In the genomic region with DNA sequence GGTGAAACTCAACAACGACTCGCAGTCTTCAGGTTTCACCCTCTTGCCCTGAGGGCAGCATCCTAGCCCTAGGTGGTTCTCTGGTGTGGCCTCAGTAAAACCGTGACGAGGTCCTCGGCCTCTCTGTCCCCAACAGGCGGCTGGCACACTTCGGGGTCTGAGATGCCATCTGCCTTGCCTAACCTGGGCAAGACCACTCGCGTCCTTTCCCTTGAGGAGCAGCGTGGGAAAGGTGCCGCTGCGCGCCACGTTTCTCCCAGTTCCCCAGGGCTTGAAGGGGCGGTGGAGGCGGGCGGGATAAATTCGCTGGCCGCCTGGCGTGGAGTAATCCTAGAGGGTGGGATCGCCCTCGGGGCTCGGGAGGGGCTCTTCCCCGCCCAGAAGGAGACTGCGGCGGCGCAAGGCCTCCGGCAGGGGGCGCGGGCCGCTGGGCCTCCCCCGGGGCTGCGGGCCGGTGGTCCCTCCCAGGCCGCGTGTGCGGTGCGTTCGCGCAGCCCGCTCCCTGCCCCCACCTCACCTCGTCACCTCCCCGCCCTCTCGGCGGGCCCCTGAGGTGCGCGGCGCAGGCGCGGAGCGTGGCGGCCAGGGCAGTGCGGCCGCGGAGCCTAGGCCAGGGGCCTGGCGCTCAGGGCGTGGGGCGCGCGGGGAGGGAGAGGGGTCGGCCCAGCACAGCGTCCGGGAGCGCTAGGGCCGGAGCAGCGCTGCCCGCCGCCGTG, we compare ENCODE assay signal across 1 cellular context.
TF ChIP-seq lines count a peak whose summit lies in the region.

A gene with protein sequence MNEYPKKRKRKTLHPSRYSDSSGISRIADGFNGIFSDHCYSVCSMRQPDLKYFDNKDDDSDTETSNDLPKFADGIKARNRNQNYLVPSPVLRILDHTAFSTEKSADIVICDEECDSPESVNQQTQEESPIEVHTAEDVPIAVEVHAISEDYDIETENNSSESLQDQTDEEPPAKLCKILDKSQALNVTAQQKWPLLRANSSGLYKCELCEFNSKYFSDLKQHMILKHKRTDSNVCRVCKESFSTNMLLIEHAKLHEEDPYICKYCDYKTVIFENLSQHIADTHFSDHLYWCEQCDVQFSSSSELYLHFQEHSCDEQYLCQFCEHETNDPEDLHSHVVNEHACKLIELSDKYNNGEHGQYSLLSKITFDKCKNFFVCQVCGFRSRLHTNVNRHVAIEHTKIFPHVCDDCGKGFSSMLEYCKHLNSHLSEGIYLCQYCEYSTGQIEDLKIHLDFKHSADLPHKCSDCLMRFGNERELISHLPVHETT (plus strand): TSS at position 551 of the 716 bp plus-strand sequence. CDS start 5,263 bp downstream, outside the sequence.

TF ChIP-seq in HepG2, 621 proteins besides CTCF, POLR2A, EP300 and RAD21 (continued from another document and continues in another):
- TF ChIP-seq ZNF75D (CRISPR knock-in tag; IDR thresholded peaks at IDR 0.05; ENCODE audit: borderline replicate concordance) (no peak), MEF2D (CRISPR knock-in tag; IDR thresholded peaks at IDR 0.05) (no peak), TOPORS (CRISPR knock-in tag; IDR thresholded peaks at IDR 0.05) (peak; percentile 70), PAX8 (CRISPR knock-in tag; IDR thresholded peaks at IDR 0.05; ENCODE audit: borderline replicate concordance) (no peak), IKZF5 (CRISPR knock-in tag; IDR thresholded peaks at IDR 0.05) (no peak), ZUFSP (CRISPR knock-in tag; IDR thresholded peaks at IDR 0.05; ENCODE audit: borderline replicate concordance) (no peak), ZNF33B (CRISPR knock-in tag; IDR thresholded peaks at IDR 0.05) (no peak), ZBTB1 (CRISPR knock-in tag; IDR thresholded peaks at IDR 0.05; ENCODE audit: borderline replicate concordance) (no peak; the same call in 1 of the 2 replicates), NCOA5 (CRISPR knock-in tag; IDR thresholded peaks at IDR 0.05) (no peak), THRA (CRISPR knock-in tag; IDR thresholded peaks at IDR 0.05; ENCODE audit: borderline replicate concordance) (0 out of 2 replicates have a peak, but pooled peaks have one; percentile 13), PHF8 (CRISPR knock-in tag; IDR thresholded peaks at IDR 0.05) (peak; percentile 9; the same call in 1 of the 2 replicates), ZNF180 (CRISPR knock-in tag; IDR thresholded peaks at IDR 0.05; ENCODE audit: borderline replicate concordance, low read depth) (no peak), HNF4G (IDR thresholded peaks at IDR 0.05; ENCODE audit: borderline replicate concordance, low read depth, low read length) (no peak; the same call in 1 of the 2 replicates), HNF4G (CRISPR knock-in tag; IDR thresholded peaks at IDR 0.05; ENCODE audit: borderline replicate concordance, low read depth) (no peak), CBX1 (IDR thresholded peaks at IDR 0.05; ENCODE audit: low read depth) (no peak), ZSCAN22 (CRISPR knock-in tag; IDR thresholded peaks at IDR 0.05) (no peak), GPBP1L1 (CRISPR knock-in tag; IDR thresholded peaks at IDR 0.05) (no peak), ZNF766 (CRISPR knock-in tag; IDR thresholded peaks at IDR 0.05; ENCODE audit: borderline replicate concordance) (no peak), ZNF724P (CRISPR knock-in tag; IDR thresholded peaks at IDR 0.05; ENCODE audit: borderline replicate concordance) (no peak; the same call in 1 of the 2 replicates), ZNF878 (CRISPR knock-in tag; IDR thresholded peaks at IDR 0.05) (no peak), SMARCE1 (IDR thresholded peaks at IDR 0.05; ENCODE audit: borderline replicate concordance) (no peak), ZNF337 (CRISPR knock-in tag; IDR thresholded peaks at IDR 0.05; ENCODE audit: borderline replicate concordance, low read depth) (no peak), SSRP1 (CRISPR knock-in tag; IDR thresholded peaks at IDR 0.05) (no peak; the same call in 1 of the 2 replicates), EZH2 (conservative IDR thresholded peaks at IDR 0.05; ENCODE audit: low read depth, low read length) (no peak), HNRNPUL1 (IDR thresholded peaks at IDR 0.05; ENCODE audit: low read depth, low read length) (no peak), HNF4A (CRISPR knock-in tag; IDR thresholded peaks at IDR 0.05) (no peak), MEIS2 (CRISPR knock-in tag; IDR thresholded peaks at IDR 0.05) (no peak), ARID2 (CRISPR knock-in tag; IDR thresholded peaks at IDR 0.05; ENCODE audit: borderline replicate concordance) (0 out of 2 replicates have a peak, but pooled peaks have one; percentile 65), AGO1 (IDR thresholded peaks at IDR 0.05; ENCODE audit: low read depth, low read length, poor library complexity, severe bottlenecking) (peak; percentile 20), SALL2 (CRISPR knock-in tag; IDR thresholded peaks at IDR 0.05) (peak; percentile 73), CSRNP2 (CRISPR knock-in tag; conservative IDR thresholded peaks at IDR 0.05; ENCODE audit: low read depth) (0 out of 2 replicates have a peak, but pooled peaks have one; percentile 47), TCF7 (IDR thresholded peaks at IDR 0.05; ENCODE audit: low read depth) (no peak), POLR2G (IDR thresholded peaks at IDR 0.05; ENCODE audit: low read depth, low read length) (peak; percentile 78), ZNF253 (CRISPR knock-in tag; IDR thresholded peaks at IDR 0.05; ENCODE audit: borderline replicate concordance) (no peak; the same call in 1 of the 2 replicates), NRL (CRISPR knock-in tag; IDR thresholded peaks at IDR 0.05; ENCODE audit: borderline replicate concordance) (peak; percentile 88), ELF3 (CRISPR knock-in tag; IDR thresholded peaks at IDR 0.05) (peak; percentile 8; the same call in 1 of the 2 replicates), NR2F2 (IDR thresholded peaks at IDR 0.05; ENCODE audit: borderline replicate concordance, low read depth) (no peak; the same call in 1 of the 2 replicates), ZNF34 (CRISPR knock-in tag; IDR thresholded peaks at IDR 0.05; ENCODE audit: borderline replicate concordance) (no peak), ZNF160 (CRISPR knock-in tag; IDR thresholded peaks at IDR 0.05) (no peak), MED1 (CRISPR knock-in tag; IDR thresholded peaks at IDR 0.05) (peak; percentile 50; the same call in 1 of the 2 replicates)
- TF ChIP-seq, protein P1, sequence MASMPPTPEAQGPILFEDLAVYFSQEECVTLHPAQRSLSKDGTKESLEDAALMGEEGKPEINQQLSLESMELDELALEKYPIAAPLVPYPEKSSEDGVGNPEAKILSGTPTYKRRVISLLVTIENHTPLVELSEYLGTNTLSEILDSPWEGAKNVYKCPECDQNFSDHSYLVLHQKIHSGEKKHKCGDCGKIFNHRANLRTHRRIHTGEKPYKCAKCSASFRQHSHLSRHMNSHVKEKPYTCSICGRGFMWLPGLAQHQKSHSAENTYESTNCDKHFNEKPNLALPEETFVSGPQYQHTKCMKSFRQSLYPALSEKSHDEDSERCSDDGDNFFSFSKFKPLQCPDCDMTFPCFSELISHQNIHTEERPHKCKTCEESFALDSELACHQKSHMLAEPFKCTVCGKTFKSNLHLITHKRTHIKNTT (CRISPR knock-in tag; IDR thresholded peaks at IDR 0.05) = no peak
- TF ChIP-seq, protein P2, sequence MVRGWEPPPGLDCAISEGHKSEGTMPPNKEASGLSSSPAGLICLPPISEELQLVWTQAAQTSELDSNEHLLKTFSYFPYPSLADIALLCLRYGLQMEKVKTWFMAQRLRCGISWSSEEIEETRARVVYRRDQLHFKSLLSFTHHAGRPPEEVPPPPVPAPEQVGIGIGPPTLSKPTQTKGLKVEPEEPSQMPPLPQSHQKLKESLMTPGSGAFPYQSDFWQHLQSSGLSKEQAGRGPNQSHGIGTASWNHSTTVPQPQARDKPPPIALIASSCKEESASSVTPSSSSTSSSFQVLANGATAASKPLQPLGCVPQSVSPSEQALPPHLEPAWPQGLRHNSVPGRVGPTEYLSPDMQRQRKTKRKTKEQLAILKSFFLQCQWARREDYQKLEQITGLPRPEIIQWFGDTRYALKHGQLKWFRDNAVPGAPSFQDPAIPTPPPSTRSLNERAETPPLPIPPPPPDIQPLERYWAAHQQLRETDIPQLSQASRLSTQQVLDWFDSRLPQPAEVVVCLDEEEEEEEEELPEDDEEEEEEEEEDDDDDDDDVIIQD (CRISPR knock-in tag; IDR thresholded peaks at IDR 0.05; ENCODE audit: low read depth) = no peak; the same call in 1 of the 2 replicates
- TF ChIP-seq, protein P3, sequence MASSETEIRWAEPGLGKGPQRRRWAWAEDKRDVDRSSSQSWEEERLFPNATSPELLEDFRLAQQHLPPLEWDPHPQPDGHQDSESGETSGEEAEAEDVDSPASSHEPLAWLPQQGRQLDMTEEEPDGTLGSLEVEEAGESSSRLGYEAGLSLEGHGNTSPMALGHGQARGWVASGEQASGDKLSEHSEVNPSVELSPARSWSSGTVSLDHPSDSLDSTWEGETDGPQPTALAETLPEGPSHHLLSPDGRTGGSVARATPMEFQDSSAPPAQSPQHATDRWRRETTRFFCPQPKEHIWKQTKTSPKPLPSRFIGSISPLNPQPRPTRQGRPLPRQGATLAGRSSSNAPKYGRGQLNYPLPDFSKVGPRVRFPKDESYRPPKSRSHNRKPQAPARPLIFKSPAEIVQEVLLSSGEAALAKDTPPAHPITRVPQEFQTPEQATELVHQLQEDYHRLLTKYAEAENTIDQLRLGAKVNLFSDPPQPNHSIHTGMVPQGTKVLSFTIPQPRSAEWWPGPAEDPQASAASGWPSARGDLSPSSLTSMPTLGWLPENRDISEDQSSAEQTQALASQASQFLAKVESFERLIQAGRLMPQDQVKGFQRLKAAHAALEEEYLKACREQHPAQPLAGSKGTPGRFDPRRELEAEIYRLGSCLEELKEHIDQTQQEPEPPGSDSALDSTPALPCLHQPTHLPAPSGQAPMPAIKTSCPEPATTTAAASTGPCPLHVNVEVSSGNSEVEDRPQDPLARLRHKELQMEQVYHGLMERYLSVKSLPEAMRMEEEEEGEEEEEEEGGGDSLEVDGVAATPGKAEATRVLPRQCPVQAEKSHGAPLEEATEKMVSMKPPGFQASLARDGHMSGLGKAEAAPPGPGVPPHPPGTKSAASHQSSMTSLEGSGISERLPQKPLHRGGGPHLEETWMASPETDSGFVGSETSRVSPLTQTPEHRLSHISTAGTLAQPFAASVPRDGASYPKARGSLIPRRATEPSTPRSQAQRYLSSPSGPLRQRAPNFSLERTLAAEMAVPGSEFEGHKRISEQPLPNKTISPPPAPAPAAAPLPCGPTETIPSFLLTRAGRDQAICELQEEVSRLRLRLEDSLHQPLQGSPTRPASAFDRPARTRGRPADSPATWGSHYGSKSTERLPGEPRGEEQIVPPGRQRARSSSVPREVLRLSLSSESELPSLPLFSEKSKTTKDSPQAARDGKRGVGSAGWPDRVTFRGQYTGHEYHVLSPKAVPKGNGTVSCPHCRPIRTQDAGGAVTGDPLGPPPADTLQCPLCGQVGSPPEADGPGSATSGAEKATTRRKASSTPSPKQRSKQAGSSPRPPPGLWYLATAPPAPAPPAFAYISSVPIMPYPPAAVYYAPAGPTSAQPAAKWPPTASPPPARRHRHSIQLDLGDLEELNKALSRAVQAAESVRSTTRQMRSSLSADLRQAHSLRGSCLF (CRISPR knock-in tag; IDR thresholded peaks at IDR 0.05; ENCODE audit: borderline replicate concordance) = no peak
